Comparison of ENCODE assay signal across 14 cellular contexts in genomic region chrX:40085714-40086113, GRCh38. TPM values are rescaled to one million over a fixed set of nuclear protein-coding genes. Genes with fewer than 3 reads are reported as not detected.
A peak's percentile ranks its signal among the peaks of the same experiment; 100 is the strongest.
DNase-seq lines count a peak whose midpoint lies in the region; ATAC-seq and TF ChIP-seq lines count a peak whose summit lies in the region.
"Had no signal": no experiment of that assay in that cellular context is flagged by ENCODE, and none has a peak within 500 bp of the region (broad histone marks: within the 10 kb centered on the region; RNA-seq: fewer than 3 reads in every experiment).

No MANE protein-coding gene starts in this region.

- H3K4me1 ChIP-seq in IMR-90 (ENCODE audit: control insufficient read depth, insufficient read depth, low read length): peaks cover 26% of the 10 kb centered on the region

- H2AK9ac ChIP-seq in IMR-90 (replicated peaks; ENCODE audit: low read depth, low read length, poor library complexity): peak overlapping the region; percentile 31

- H4K20me1 ChIP-seq in IMR-90 (ENCODE audit: insufficient read depth, low read length): peaks cover 44% of the 10 kb centered on the region

- H4K5ac ChIP-seq in IMR-90 (ENCODE audit: low read depth, low read length): no peak overlapping the region

- no peak for TF ChIP-seq RAD21 in IMR-90 (IDR thresholded peaks at IDR 0.05; ENCODE audit: low read length)

- peak overlapping the region in 3 of 10 donors; percentile 50 to 63 (median 56) for H3K4me3 Mint-ChIP-seq in naive thymus-derived CD8-positive, alpha-beta T cell

- H3K9ac ChIP-seq in IMR-90 (ENCODE audit: low read depth, low read length): no peak overlapping the region

- H2BK5ac ChIP-seq in IMR-90 (ENCODE audit: low read depth, low read length, poor library complexity, severe bottlenecking): peak overlapping the region; percentile 48

- 0 out of 2 replicates have a peak, but pooled peaks cover 9% of the 10 kb centered on the region for H3K9me1 ChIP-seq in IMR-90 (ENCODE audit: insufficient read depth, low read length)

- no peak for ATAC-seq in IMR-90 (ENCODE audit: low read depth)
- peak; percentile 21 to 33 for ATAC-seq in naive thymus-derived CD8-positive, alpha-beta T cell
- ATAC-seq in GM21619 (IDR thresholded peaks at IDR 0.05; ENCODE audit: unreplicated experiment): no peak

- TF ChIP-seq CTCF in 22Rv1 (IDR thresholded peaks at IDR 0.05) (no peak), IMR-90 (conservative IDR thresholded peaks at IDR 0.05; ENCODE audit: low read depth, low read length) (no peak)

- H2AK5ac ChIP-seq in IMR-90 (ENCODE audit: low read depth, low read length): no peak overlapping the region

- peak overlapping the region in 1 of 2 experiments; percentile 13; a peak in 1 of 4 replicates for H4K8ac ChIP-seq in IMR-90 (ENCODE audit: low read depth in 2 of 2, low read length in 2 of 2)

- no peak overlapping the region for H3K14ac ChIP-seq in IMR-90 (replicated peaks; ENCODE audit: low read depth, low read length)

- peak overlapping the region; percentile 67 for H3K4ac ChIP-seq in IMR-90 (ENCODE audit: low read depth, low read length)

- in situ Hi-C loops in IMR-90 (cut with MboI; ENCODE audit: low sequenced_read_pairs): loop anchor here (10.0 kb wide), 2 partner anchors 271 to 351 kb away; no protein-coding TSS in a partner anchor

- POLR2A ChIA-PET in IMR-90 (lab: Charles Lee; ENCODE audit: unreplicated experiment): no interaction called here
- POLR2A ChIA-PET in naive thymus-derived CD8-positive, alpha-beta T cell (lab: Charles Lee): interaction anchor here (0.7 to 2.8 kb wide), 5 partner anchors 12 to 91 kb away, joined by 4 to 21 read pairs (median 5); partner anchors contain the start of gene BCOR

- CTCF ChIA-PET in IMR-90 (lab: Yijun Ruan, JAX): interaction anchor here (1.0 kb wide), 1 partner anchor 271 kb away, joined by 5 read pairs; no protein-coding TSS in a partner anchor

- WGBS in IMR-90 (ENCODE audit: extremely low coverage in 2 of 2, insufficient read length in 1 of 2), 2 experiments: 20% methylated on average over 1 of the region's 6 CpGs; no CpG with 5 or more reads in 1 of the 2 experiments

- H2BK20ac ChIP-seq in IMR-90 (ENCODE audit: low read depth, low read length): no peak overlapping the region; the same call in 1 of the 2 replicates

- peak overlapping the region; percentile 52; the same call in 1 of the 3 replicates for H2BK15ac ChIP-seq in IMR-90 (ENCODE audit: low read depth, low read length)

- intact Hi-C loops in IMR-90 (cut with micrococcal nuclease): loop anchor here (5.0 kb wide), 4 partner anchors 73 to 1283 kb away; partner anchors contain the start of gene MID1IP1

- H3K4me2 ChIP-seq in IMR-90 (ENCODE audit: low read depth, low read length): peak overlapping the region; percentile 3

- peaks cover 0 to 2% (median 0%) of the 10 kb centered on the region in 9 donors for H3K9me3 Mint-ChIP-seq in naive thymus-derived CD8-positive, alpha-beta T cell

- H3K23ac ChIP-seq in IMR-90 (ENCODE audit: low read depth, low read length): 0 out of 2 replicates have a peak overlapping the region, but pooled peaks have one; percentile 29

- H3K36me3 ChIP-seq in IMR-90 (ENCODE audit: control insufficient read depth, insufficient read depth, low read length): no peaks in the 10 kb centered on the region

- no peaks in the 10 kb centered on the region for H3K27me3 ChIP-seq in IMR-90 (ENCODE audit: control insufficient read depth, insufficient read depth, low read length)

- H3K27ac Mint-ChIP-seq in naive thymus-derived CD8-positive, alpha-beta T cell: peak overlapping the region in 3 of 10 donors; percentile 20 to 86 (median 75)
- H3K27ac Mint-ChIP-seq: B cell, nephron progenitor cell had no signal

- peak overlapping the region; percentile 63 for H4K91ac ChIP-seq in IMR-90 (ENCODE audit: insufficient read depth, low read depth, low read length)

- no peak overlapping the region for H2AFZ ChIP-seq in IMR-90 (replicated peaks; ENCODE audit: low read length, poor library complexity)

- H2BK120ac ChIP-seq in IMR-90 (ENCODE audit: low read depth, low read length): peak overlapping the region; percentile 41

- H3K27me3 Mint-ChIP-seq in naive thymus-derived CD8-positive, alpha-beta T cell: no peaks in the 10 kb centered on the region
- H3K27me3 Mint-ChIP-seq: B cell had no signal

- DNase-seq in IMR-90 (no peak), caudate nucleus (lab: John Stamatoyannopoulos, UW) (peak in 4 of 61 donors; percentile 2 to 36 (median 14)), NOMO-1 (lab: John Stamatoyannopoulos, UW; ENCODE audit: unreplicated experiment in 2 of 2) (no peak), UCSD-AML1 (lab: John Stamatoyannopoulos, UW; ENCODE audit: unreplicated experiment) (no peak)
- DNase-seq in naive thymus-derived CD8-positive, alpha-beta T cell: no peak
- DNase-seq in activated effector memory CD4-positive, alpha-beta T cell treated with anti-CD3 and anti-CD28 coated beads, Interleukin-2, amount 50 U/mL, for 16 hours: no peak
- DNase-seq: activated CD4-positive, alpha-beta T cell treated with anti-CD3 and anti-CD28 coated beads for 1 hour; NCI-H1092; NCI-H524 treated with DMSO at 0.1 percent for 48 hours; nephron progenitor cell; stimulated activated CD8-positive, alpha-beta memory T cell treated with anti-CD3 and anti-CD28 coated beads, Interleukin-4, amount 100 ng/mL, for 48 hours had no signal

- no peaks in the 10 kb centered on the region for H3K36me3 Mint-ChIP-seq in naive thymus-derived CD8-positive, alpha-beta T cell

- TF ChIP-seq POLR2A in IMR-90 (IDR thresholded peaks at IDR 0.05; ENCODE audit: low read depth, low read length): no peak

- peaks cover 13 to 47% of the 10 kb centered on the region in 2 experiments; a peak in 3 of 4 replicates for H3K79me1 ChIP-seq in IMR-90 (ENCODE audit: low read depth in 1 of 2, low read length in 2 of 2)

- BruUV-seq in IMR-90 (replicated peaks; lab: Mats Ljungman, UMichigan): no TSS peak

- peaks cover 18 to 75% (median 70%) of the 10 kb centered on the region in 4 donors for H3K4me1 Mint-ChIP-seq in naive thymus-derived CD8-positive, alpha-beta T cell

- dilution Hi-C loops in IMR-90 (cut with HindIII; ENCODE audit: low sequenced_read_pairs, unreplicated experiment): no loop called here

- H3K27ac ChIP-seq in 22Rv1 (peak overlapping the region; percentile 98), IMR-90 (ENCODE audit: insufficient read depth, low read length) (peak overlapping the region; percentile 56), caudate nucleus (ENCODE audit: low read depth, low read length) (peak overlapping the region; percentile 18)

- H3K4me3 ChIP-seq in IMR-90 (ENCODE audit: insufficient read depth, low read depth, low read length): no peak overlapping the region

- H3K9me3 ChIP-seq in IMR-90 (ENCODE audit: control insufficient read depth, insufficient read depth, low read length): no peaks in the 10 kb centered on the region

- no peak overlapping the region for H3K56ac ChIP-seq in IMR-90 (ENCODE audit: extremely low read depth, insufficient read depth, low read length)

- H3K18ac ChIP-seq in IMR-90 (ENCODE audit: low read depth, low read length): peak overlapping the region; percentile 26; the same call in 1 of the 2 replicates

TF ChIP-seq in IMR-90, 13 proteins besides CTCF, POLR2A, EP300 and RAD21:
- TF ChIP-seq FOS (IDR thresholded peaks at IDR 0.05; ENCODE audit: low read depth, low read length) (no peak), SMC3 (IDR thresholded peaks at IDR 0.05; ENCODE audit: low read depth, low read length) (no peak), BHLHE40 (IDR thresholded peaks at IDR 0.05; ENCODE audit: low read depth, low read length) (no peak), MAZ (IDR thresholded peaks at IDR 0.05; ENCODE audit: borderline replicate concordance, low read depth, low read length) (no peak), MAFK (IDR thresholded peaks at IDR 0.05; ENCODE audit: low read depth, low read length) (no peak), USF2 (IDR thresholded peaks at IDR 0.05; ENCODE audit: low read depth, low read length) (no peak), RFX5 (IDR thresholded peaks at IDR 0.05; ENCODE audit: low read depth, low read length) (no peak), MXI1 (IDR thresholded peaks at IDR 0.05; ENCODE audit: borderline replicate concordance, low read depth, low read length) (no peak), CHD1 (IDR thresholded peaks at IDR 0.05; ENCODE audit: low read depth, low read length) (no peak), ELK1 (IDR thresholded peaks at IDR 0.05; ENCODE audit: borderline replicate concordance, low read depth, low read length) (no peak), NFE2L2 (IDR thresholded peaks at IDR 0.05; ENCODE audit: low read depth, low read length) (no peak), CEBPB (IDR thresholded peaks at IDR 0.05; ENCODE audit: low read depth, low read length) (no peak)

RNA-seq across cellular contexts. Expression of gene BCOR, which starts 12.0 kb away (rescaled TPM):
- 7.5 and 8.9 TPM in 2 replicates for total RNA-seq in IMR-90 (2012; rRNA removed)
- 7.9 and 9.0 TPM in 2 replicates for polyA plus RNA-seq in IMR-90 (2012; rRNA removed)
- polyA plus RNA-seq in IMR-90 (2012; cell fraction: cytosol; rRNA removed): 5.3 and 6.2 TPM in 2 replicates
- 7.8 and 17.4 TPM in 2 replicates for polyA plus RNA-seq in IMR-90 (2012; cell fraction: nucleus; rRNA removed; ENCODE audit: low replicate concordance)
- total RNA-seq in naive thymus-derived CD8-positive, alpha-beta T cell: 10 to 100 TPM; 31.6 to 35.9 TPM
- polyA plus RNA-seq in naive thymus-derived CD8-positive, alpha-beta T cell: 1 to 10 TPM; 2.5 to 7.7 (median 6.6) TPM

Comparison
In these comparisons a context has a peak if more than half of its experiments do, and no peak if none do; other contexts are left out.
1. H3K27ac ChIP-seq: peak in every context shown above with its lines; median percentile 98 in 22Rv1; 56 in IMR-90; 18 in caudate nucleus.
2. ATAC-seq: peak in naive thymus-derived CD8-positive, alpha-beta T cell (2 of 2); none in IMR-90 (single experiment) and GM21619 (single experiment).